20 cellular contexts compared by ENCODE assay signal in the genomic region with DNA sequence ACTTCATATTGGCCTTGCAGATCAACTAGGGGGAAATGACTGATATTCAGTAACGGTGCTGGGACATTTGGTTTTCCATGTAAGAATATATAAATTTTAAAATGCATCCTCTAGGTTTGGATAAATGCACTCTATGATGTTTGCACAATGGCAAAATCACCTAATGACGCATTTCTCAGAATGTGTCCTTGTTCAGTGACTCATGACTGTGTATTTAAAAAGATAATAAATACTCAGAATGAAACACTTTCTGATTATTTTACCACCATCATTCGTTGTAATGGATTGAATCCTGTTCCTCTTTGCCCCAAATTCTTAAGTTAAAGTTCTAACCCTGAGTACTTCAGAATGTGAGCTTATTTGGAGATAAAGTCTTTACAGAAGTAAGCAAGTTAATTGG. TPM values are rescaled to one million over a fixed set of nuclear protein-coding genes. Genes with fewer than 3 reads are reported as not detected.
DNase-seq lines count a peak whose midpoint lies in the region; ATAC-seq, FAIRE-seq and TF ChIP-seq lines count a peak whose summit lies in the region.
"Had no signal": no experiment of that assay in that cellular context is flagged by ENCODE, and none has a peak within 500 bp of the region (broad histone marks: within the 10 kb centered on the region; RNA-seq: fewer than 3 reads in every experiment).

No MANE protein-coding gene starts in this region.

- peaks cover 72% of the 10 kb centered on the region for H3K4me1 Mint-ChIP-seq in activated CD8-positive, alpha-beta T cell treated with anti-CD3 and anti-CD28 coated beads for 36 hours (ENCODE audit: low read depth)
- no peaks in the 10 kb centered on the region for H3K4me1 Mint-ChIP-seq in CD14-positive monocyte

- CTCF ChIA-PET in A549 (lab: Yijun Ruan, JAX), result interaction anchor here (0.6 to 9.5 kb wide), 14 partner anchors 10 to 38 kb away, joined by 3 to 95 read pairs (median 8); a partner anchor contains a TSS
- CTCF ChIA-PET in activated CD8-positive, alpha-beta T cell treated with anti-CD3 and anti-CD28 coated beads for 36 hours (lab: Charles Lee), result interaction anchor here (1.1 to 5.9 kb wide), 8 partner anchors 11 to 57 kb away, joined by 3 to 74 read pairs (median 33); a partner anchor contains a TSS

- H3K27ac Mint-ChIP-seq in activated CD8-positive, alpha-beta T cell treated with anti-CD3 and anti-CD28 coated beads for 36 hours, result peak overlapping the region; percentile 93
- no peak overlapping the region for H3K27ac Mint-ChIP-seq in CD14-positive monocyte
- H3K27ac Mint-ChIP-seq: H9, nephron had no signal

- H3K4me3 Mint-ChIP-seq in activated CD8-positive, alpha-beta T cell treated with anti-CD3 and anti-CD28 coated beads for 36 hours, result peak overlapping the region; percentile 17
- no peak overlapping the region for H3K4me3 Mint-ChIP-seq in CD14-positive monocyte
- H3K4me3 Mint-ChIP-seq: H9, nephron had no signal

- H3K4me3 ChIP-seq in A549, result no peak overlapping the region
- H3K4me3 ChIP-seq: sigmoid colon had no signal

- H3K36me3 Mint-ChIP-seq in activated CD8-positive, alpha-beta T cell treated with anti-CD3 and anti-CD28 coated beads for 36 hours (ENCODE audit: low read depth), result no peaks in the 10 kb centered on the region
- H3K36me3 Mint-ChIP-seq in CD14-positive monocyte, result no peaks in the 10 kb centered on the region

- H3K4me1 ChIP-seq in A549, result peaks cover 62% of the 10 kb centered on the region
- H3K4me1 ChIP-seq: sigmoid colon had no signal

- no peak for TF ChIP-seq POLR2A in A549 (IDR thresholded peaks at IDR 0.05; ENCODE audit: low read length)
- TF ChIP-seq POLR2A in GM12891 (IDR thresholded peaks at IDR 0.05; ENCODE audit: low read depth, low read length), result no peak

- FAIRE-seq in A549 (lab: Jason Lieb, UNC) (no peak), GM12891 (lab: Jason Lieb, UNC) (peak; percentile 48)

- DNase-seq in A549 (ENCODE audit: low read depth in 1 of 2, low spot score in 1 of 2) (peak; percentile 47 to 49), GM12891 (ENCODE audit: insufficient read length, low spot score) (no peak), fibroblast of gingiva (ENCODE audit: low read depth) (peak; percentile 40), CD14-positive monocyte (ENCODE audit: low spot score) (no peak), NCI-H128 (lab: John Stamatoyannopoulos, UW; ENCODE audit: unreplicated experiment) (no peak), HK-2 (ENCODE audit: unreplicated experiment) (no peak), nucleus accumbens (lab: John Stamatoyannopoulos, UW) (no peak)
- DNase-seq in activated CD8-positive, alpha-beta T cell treated with anti-CD3 and anti-CD28 coated beads for 36 hours, result no peak
- DNase-seq: anterior cingulate cortex; effector CD4-positive, alpha-beta T cell; NCI-H1092; NCI-H2227 treated with DMSO at 0.1 percent for 48 hours; stimulated activated CD4-positive, alpha-beta T cell treated with anti-CD3 and anti-CD28 coated beads, Interleukin-4, amount 100 ng/mL, for 4 hours; stimulated activated naive CD4-positive, alpha-beta T cell treated with Interleukin-2 at 50 U/mL for 16 hours had no signal

- 4% methylated on average over 3 of the region's 3 CpGs for WGBS in A549 (ENCODE audit: missing lambda C conversion rate)

- H3K4me2 ChIP-seq in A549, result peak overlapping the region; percentile 64

- H3K9me3 ChIP-seq in A549, result no peaks in the 10 kb centered on the region
- H3K9me3 ChIP-seq: sigmoid colon had no signal

- no peak for TF ChIP-seq CTCF in A549 (IDR thresholded peaks at IDR 0.05)
- no peak for TF ChIP-seq CTCF in activated CD8-positive, alpha-beta T cell treated with anti-CD3 and anti-CD28 coated beads for 36 hours (IDR thresholded peaks at IDR 0.05)
- no peak for TF ChIP-seq CTCF in CD14-positive monocyte (IDR thresholded peaks at IDR 0.05)

- peak in 1 of 2 experiments; percentile 31; a peak in 1 of 5 replicates for TF ChIP-seq EP300 in A549 (IDR thresholded peaks at IDR 0.05)

- ATAC-seq in A549, result peak in 1 of 2 experiments; percentile 51; a peak in 3 of 6 replicates
- ATAC-seq in activated CD8-positive, alpha-beta T cell treated with anti-CD3 and anti-CD28 coated beads for 36 hours, result no peak

- POLR2A ChIA-PET in A549 (lab: Yijun Ruan, JAX), result interaction anchor here (0.7 to 1.0 kb wide), 3 partner anchors 12 to 18 kb away, joined by 3 read pairs; no protein-coding TSS in a partner anchor
- POLR2A ChIA-PET in activated CD8-positive, alpha-beta T cell treated with anti-CD3 and anti-CD28 coated beads for 36 hours (lab: Charles Lee), result interaction anchor here (0.6 to 6.6 kb wide), 8 partner anchors 10 to 125 kb away, joined by 3 to 68 read pairs (median 12); no protein-coding TSS in a partner anchor

- intact Hi-C loops in activated CD8-positive, alpha-beta T cell treated with anti-CD3 and anti-CD28 coated beads for 36 hours (cut with micrococcal nuclease), result no loop called here
- intact Hi-C loops in CD14-positive monocyte (cut with micrococcal nuclease), result no loop called here

- H3K9me3 Mint-ChIP-seq in activated CD8-positive, alpha-beta T cell treated with anti-CD3 and anti-CD28 coated beads for 36 hours, result no peaks in the 10 kb centered on the region
- peaks cover 0 to 1% (median 0%) of the 10 kb centered on the region in 7 donors for H3K9me3 Mint-ChIP-seq in CD14-positive monocyte
- H3K9me3 Mint-ChIP-seq: H9, nephron had no signal

- no peaks in the 10 kb centered on the region for H3K27me3 Mint-ChIP-seq in activated CD8-positive, alpha-beta T cell treated with anti-CD3 and anti-CD28 coated beads for 36 hours
- peaks cover 5 to 18% (median 5%) of the 10 kb centered on the region in 3 donors for H3K27me3 Mint-ChIP-seq in CD14-positive monocyte (ENCODE audit: low read depth in 3 of 3)

- TF ChIP-seq RAD21 in A549 (conservative IDR thresholded peaks at IDR 0.05 in 1 of 2, IDR thresholded peaks at IDR 0.05 in 1 of 2), result no peak

- H3K27ac ChIP-seq in A549, result peak overlapping the region; percentile 69 to 74
- H3K27ac ChIP-seq: sigmoid colon had no signal

TF ChIP-seq in A549, 52 proteins besides CTCF, POLR2A, EP300 and RAD21:
- TF ChIP-seq EHF (CRISPR knock-in tag; IDR thresholded peaks at IDR 0.05) (no peak), ZFP36 (IDR thresholded peaks at IDR 0.05; ENCODE audit: borderline replicate concordance, partially characterized antibody) (no peak), FOSL2 (IDR thresholded peaks at IDR 0.05) (peak; percentile 75), FOSL2 (CRISPR knock-in tag; IDR thresholded peaks at IDR 0.05) (peak; percentile 92), CEBPB (IDR thresholded peaks at IDR 0.05) (peak in 1 of 2 experiments; percentile 76; a peak in 2 of 4 replicates), GATA3 (IDR thresholded peaks at IDR 0.05; ENCODE audit: borderline replicate concordance) (peak; percentile 61; the same call in 1 of the 2 replicates), JUNB (IDR thresholded peaks at IDR 0.05) (peak; percentile 82)
- TF ChIP-seq, protein P1, sequence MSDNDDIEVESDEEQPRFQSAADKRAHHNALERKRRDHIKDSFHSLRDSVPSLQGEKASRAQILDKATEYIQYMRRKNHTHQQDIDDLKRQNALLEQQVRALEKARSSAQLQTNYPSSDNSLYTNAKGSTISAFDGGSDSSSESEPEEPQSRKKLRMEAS (IDR thresholded peaks at IDR 0.05), result peak; percentile 34; the same call in 1 of the 2 replicates

TF ChIP-seq in GM12891, 5 proteins besides CTCF, POLR2A, EP300 and RAD21:
- no peak for TF ChIP-seq PAX5 (IDR thresholded peaks at IDR 0.05; ENCODE audit: insufficient read depth, low read length, severe bottlenecking)
- peak; percentile 47; the same call in 1 of the 2 replicates for TF ChIP-seq SPI1 (IDR thresholded peaks at IDR 0.05; ENCODE audit: low read depth, low read length)
- no peak for TF ChIP-seq POLR2AphosphoS5 (IDR thresholded peaks at IDR 0.05; ENCODE audit: low read depth, low read length)
- no peak for TF ChIP-seq TAF1 (IDR thresholded peaks at IDR 0.05; ENCODE audit: low read depth, low read length)
- TF ChIP-seq POU2F2 (IDR thresholded peaks at IDR 0.05; ENCODE audit: low read depth, low read length), result no peak

RNA-seq across cellular contexts. Expression of a gene that starts 17.2 kb away (rescaled TPM):
- polyA plus RNA-seq in A549 (2011; rRNA removed), result 28.3 and 37.7 TPM in 2 replicates
- polyA plus RNA-seq in A549 (2012; cell fraction: cytosol; rRNA removed), result 46.7 and 66.1 TPM in 2 replicates
- 102 and 106 TPM in 2 replicates for polyA plus RNA-seq in A549 (2012; cell fraction: nucleus; rRNA removed)
- 91.8 to 142 TPM (median 130 TPM) in 3 replicates for polyA plus RNA-seq in A549 (2017; fragmentation: RNase III; extraction: RNeasy Plus Mini Kit Qiagen cat#74134 plus additional on column Dnase treatment)
- polyA minus RNA-seq in A549 (2011; rRNA and poly(A)+ RNA removed), result 31.9 and 33.7 TPM in 2 replicates
- 1.1 TPM for polyA plus RNA-seq in GM12891 (2012; ENCODE audit: low read depth, missing spikeins)
- 1 to 10 TPM; 4.9 to 8.5 TPM for total RNA-seq in activated CD8-positive, alpha-beta T cell treated with anti-CD3 and anti-CD28 coated beads for 36 hours
- under 1 TPM; 0.08 to 0.39 TPM for polyA plus RNA-seq in CD14-positive monocyte

RNA-seq across cellular contexts. Expression of a gene that starts 56.9 kb away (rescaled TPM):
- 0.45 and 0.77 TPM in 2 replicates for polyA plus RNA-seq in A549 (2011; rRNA removed)
- 0.17 and 0.22 TPM in 2 replicates for polyA plus RNA-seq in A549 (2012; cell fraction: cytosol; rRNA removed)
- 0.70 and 0.87 TPM in 2 replicates for polyA plus RNA-seq in A549 (2012; cell fraction: nucleus; rRNA removed)
- polyA plus RNA-seq in A549 (2017; fragmentation: RNase III; extraction: RNeasy Plus Mini Kit Qiagen cat#74134 plus additional on column Dnase treatment), result 0.17 to 0.34 TPM (median 0.25 TPM) in 3 replicates
- polyA minus RNA-seq in A549 (2011; rRNA and poly(A)+ RNA removed), result 0.41 and 1.2 TPM in 2 replicates
- polyA plus RNA-seq in GM12891 (2012; ENCODE audit: low read depth, missing spikeins), result not detected
- not detected for total RNA-seq in activated CD8-positive, alpha-beta T cell treated with anti-CD3 and anti-CD28 coated beads for 36 hours
- polyA plus RNA-seq in CD14-positive monocyte, result under 1 TPM in 1 of 2 donors, not detected in 1; 0.41 TPM
- total RNA-seq: Daoy; T-helper 1 cell treated with Interleukin-12 subunit alpha and Interleukin-12 subunit beta and Interleukin-4 antibody, amounts not matched to agents 30 ng/mL and 1 ng/mL, for 36 hours had no signal
- polyA plus RNA-seq: BJ had no signal

Comparison
In these comparisons a context has a peak if more than half of its experiments do, and no peak if none do; other contexts are left out.
1. DNase-seq: peak in A549 (2 of 2) and fibroblast of gingiva (single experiment); none in GM12891 (single experiment), activated CD8-positive, alpha-beta T cell treated with anti-CD3 and anti-CD28 coated beads for 36 hours (single experiment), CD14-positive monocyte (single experiment), NCI-H128 (single experiment), HK-2 (single experiment) and nucleus accumbens (0 of 56).
2. RNA of a gene that starts 17.2 kb away (polyA plus RNA-seq): 28.3 to 142 TPM in A549; 0.08 to 0.39 TPM in CD14-positive monocyte; every median in the first group is over 10 times any median in the second.